In genomic region chr3:122318620-122319019, GRCh38 we compare ENCODE assay signal across 18 cellular contexts. TPM values are rescaled to one million over a fixed set of nuclear protein-coding genes. Genes with fewer than 3 reads are reported as not detected.
DNase-seq lines count a peak whose midpoint lies in the region; ATAC-seq, FAIRE-seq and TF ChIP-seq lines count a peak whose summit lies in the region.
"Had no signal": no experiment of that assay in that cellular context is flagged by ENCODE, and none has a peak within 500 bp of the region (broad histone marks: within the 10 kb centered on the region; RNA-seq: fewer than 3 reads in every experiment).

No MANE protein-coding gene starts in this region.

- no peaks in the 10 kb centered on the region for H3K36me3 ChIP-seq in keratinocyte (ENCODE audit: control insufficient read depth in 2 of 2, extremely low read depth in 1 of 2, insufficient read depth in 2 of 2, low read length in 2 of 2)
- no peaks in the 10 kb centered on the region for H3K36me3 ChIP-seq in suprapubic skin
- H3K36me3 ChIP-seq: SJSA1 had no signal

- no peak overlapping the region for H3K9ac ChIP-seq in keratinocyte (ENCODE audit: control insufficient read depth, extremely low read depth, insufficient read depth, low read length)

- no peaks in the 10 kb centered on the region for H3K9me3 ChIP-seq in keratinocyte (ENCODE audit: control insufficient read depth, low read depth, low read length)
- H3K9me3 ChIP-seq in suprapubic skin: no peaks in the 10 kb centered on the region
- H3K9me3 ChIP-seq: SJSA1 had no signal

- FAIRE-seq in keratinocyte (lab: Jason Lieb, UNC): peak; percentile 88

- no peaks in the 10 kb centered on the region for H3K79me2 ChIP-seq in keratinocyte (ENCODE audit: control insufficient read depth, insufficient read depth, low read length)

- H3K4me2 ChIP-seq in keratinocyte (ENCODE audit: control insufficient read depth, extremely low read depth, insufficient read depth, low read depth, low read length): peak overlapping the region; percentile 47

- H3K4me1 ChIP-seq in keratinocyte (ENCODE audit: control insufficient read depth, extremely low read depth, insufficient read depth, low read length) (peaks cover 30% of the 10 kb centered on the region), suprapubic skin (peaks cover 18% of the 10 kb centered on the region)
- H3K4me1 ChIP-seq: SJSA1 had no signal

- peak overlapping the region; percentile 59 for H2AFZ ChIP-seq in keratinocyte (ENCODE audit: control insufficient read depth, low read length)

- H4K20me1 ChIP-seq in keratinocyte (ENCODE audit: control insufficient read depth, extremely low read depth, insufficient read depth, low read length): no peaks in the 10 kb centered on the region

- H3K4me3 ChIP-seq in keratinocyte (ENCODE audit: control insufficient read depth in 2 of 3, extremely low read depth in 1 of 3, insufficient read depth in 2 of 3, low read depth in 1 of 3, low read length in 3 of 3) (no peak overlapping the region), suprapubic skin (no peak overlapping the region)
- H3K4me3 ChIP-seq: SJSA1 had no signal

- H3K9me1 ChIP-seq in keratinocyte (ENCODE audit: control insufficient read depth, extremely low read depth, insufficient read depth, low read length): no peaks in the 10 kb centered on the region

- TF ChIP-seq CTCF in keratinocyte (optimal IDR thresholded peaks at IDR 0.05 in 1 of 3, IDR thresholded peaks at IDR 0.05 in 1 of 3, conservative IDR thresholded peaks at IDR 0.05 in 1 of 3; ENCODE audit: extremely low read depth in 1 of 3, insufficient read depth in 2 of 3, low read length in 3 of 3): no peak
- TF ChIP-seq CTCF in suprapubic skin (IDR thresholded peaks at IDR 0.05): no peak

- WGBS in suprapubic skin: 47% methylated on average over 2 of the region's 2 CpGs

- peak overlapping the region; percentile 59 for H3K27ac ChIP-seq in keratinocyte (ENCODE audit: control insufficient read depth, insufficient read depth, low read length)
- peak overlapping the region; percentile 54 for H3K27ac ChIP-seq in suprapubic skin
- H3K27ac ChIP-seq: SJSA1 had no signal

- ATAC-seq in HG02970 (IDR thresholded peaks at IDR 0.05; ENCODE audit: low FRiP score, unreplicated experiment) (no peak), GM18505 (IDR thresholded peaks at IDR 0.05; ENCODE audit: unreplicated experiment) (no peak)

- dilution Hi-C loops in keratinocyte (cut with MboI; ENCODE audit: extremely low pct_ligation_motif_present, low sequenced_read_pairs): no loop called here

- TF ChIP-seq POLR2A in suprapubic skin (IDR thresholded peaks at IDR 0.05) (no peak), GM18505 (IDR thresholded peaks at IDR 0.05; ENCODE audit: borderline replicate concordance, extremely low read depth, insufficient read depth, insufficient read length) (no peak)

- TF ChIP-seq EP300 in suprapubic skin (IDR thresholded peaks at IDR 0.05): no peak

- DNase-seq in M059J (ENCODE audit: low read depth): peak; percentile 42
- peak; percentile 32 for DNase-seq in astrocyte of the hippocampus (ENCODE audit: low read depth, low spot score)
- no peak for DNase-seq in keratinocyte (ENCODE audit: low read depth, low spot score)
- DNase-seq in suprapubic skin (ENCODE audit: low spot score in 2 of 2): no peak
- DNase-seq in DMS153 treated with DMSO at 0.1 percent for 48 hours (lab: John Stamatoyannopoulos, UW; ENCODE audit: unreplicated experiment): no peak
- DNase-seq: Calu3, GF-D8, HFFc6, KG1, NCI-H1048, NCI-H1436 treated with DMSO at 0.1 percent for 48 hours, NCI-H2029 treated with DMSO at 0.1 percent for 48 hours, NCI-H748 treated with DMSO at 0.1 percent for 48 hours, OCI-M1 had no signal

- H3K27me3 ChIP-seq in keratinocyte (ENCODE audit: control insufficient read depth, extremely low read depth, insufficient read depth, low read length): no peaks in the 10 kb centered on the region
- H3K27me3 ChIP-seq in suprapubic skin: no peaks in the 10 kb centered on the region
- H3K27me3 ChIP-seq: SJSA1 had no signal

RNA-seq across cellular contexts. Expression of gene CSTA, which starts 6.4 kb away (rescaled TPM):
- 0.30 TPM in 1 of 2 replicates, not detected in the other for total RNA-seq in M059J (2014; rRNA removed; shearing (Covaris generic))
- 649 to 1,138 TPM (median 1,068 TPM) in 3 replicates for polyA plus RNA-seq in keratinocyte
- 3,044 TPM for polyA plus RNA-seq in keratinocyte (2011; ENCODE audit: low read depth)
- 853 and 2,031 TPM in 2 replicates for polyA plus RNA-seq in keratinocyte (2011; cell fraction: cytosol; rRNA removed)
- 307 and 498 TPM in 2 replicates for polyA plus RNA-seq in keratinocyte (2011; cell fraction: nucleus; rRNA removed)
- polyA plus RNA-seq in keratinocyte (2012; ENCODE audit: low replicate concordance): 803 and 3,003 TPM in 2 replicates
- 3.0 to 75.4 TPM (median 41.6 TPM) in 3 replicates for polyA minus RNA-seq in keratinocyte
- polyA minus RNA-seq in keratinocyte (2011; cell fraction: cytosol; rRNA and poly(A)+ RNA removed): 77.3 TPM
- 21.0 and 28.1 TPM in 2 replicates for polyA minus RNA-seq in keratinocyte (2011; cell fraction: nucleus; rRNA and poly(A)+ RNA removed)
- 100 to 1,000 TPM in 3 of 4 donors, 10 to 100 TPM in 1; 22.4 to 253 (median 192) TPM for total RNA-seq in suprapubic skin
- total RNA-seq: Calu3, Daoy, SJSA1 had no signal

Comparison
In these comparisons a context has a peak if more than half of its experiments do, and no peak if none do; other contexts are left out.
1. DNase-seq: peak in M059J (single experiment) and astrocyte of the hippocampus (single experiment); none in keratinocyte (single experiment), suprapubic skin (0 of 2) and DMS153 treated with DMSO at 0.1 percent for 48 hours (single experiment).
2. RNA of gene CSTA, which starts 6.4 kb away (total RNA-seq): 22.4 to 253 TPM in suprapubic skin; 0.30 TPM in M059J; every median in the first group is over 10 times any median in the second.